In the genomic region with DNA sequence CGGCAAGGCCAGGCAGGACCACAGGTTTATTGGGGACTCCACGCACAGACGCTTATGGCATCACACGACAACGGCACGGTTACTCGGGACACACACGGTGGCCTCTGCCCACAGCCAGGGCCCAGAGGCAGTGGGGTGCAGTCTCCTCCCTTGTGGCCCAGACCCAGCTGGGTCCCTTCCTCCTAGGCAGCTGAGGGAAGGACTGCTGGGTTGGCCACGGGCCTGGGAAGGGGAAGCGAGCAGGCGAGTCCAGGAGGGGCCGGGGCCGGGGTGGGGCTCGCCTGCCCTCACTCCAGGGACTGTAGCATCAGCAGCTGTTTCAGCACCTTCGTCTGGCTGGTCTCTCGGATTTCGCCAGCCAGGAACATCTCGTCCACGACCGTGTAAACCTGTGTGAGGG, we compare ENCODE assay signal across 3 cellular contexts.
TF ChIP-seq lines count a peak whose summit lies in the region.

No MANE protein-coding gene starts in this region.

TF ChIP-seq in HCT116, 20 proteins besides CTCF, POLR2A, EP300 and RAD21:
- TF ChIP-seq FOSL1 (IDR thresholded peaks at IDR 0.05; ENCODE audit: low read depth) (no peak), ATF3 (IDR thresholded peaks at IDR 0.05) (no peak), SRF (IDR thresholded peaks at IDR 0.05; ENCODE audit: low read depth) (no peak), EZH2 (IDR thresholded peaks at IDR 0.05) (no peak), SIN3A (IDR thresholded peaks at IDR 0.05; ENCODE audit: low read depth) (no peak), EZH2phosphoT487 (IDR thresholded peaks at IDR 0.05; ENCODE audit: borderline replicate concordance) (no peak), JUND (IDR thresholded peaks at IDR 0.05) (no peak), ZNF274 (IDR thresholded peaks at IDR 0.05; ENCODE audit: low read depth, low read length) (no peak), TCF7L2 (IDR thresholded peaks at IDR 0.05; ENCODE audit: borderline replicate concordance, extremely low read depth, insufficient read depth, insufficient read length) (no peak), SP1 (IDR thresholded peaks at IDR 0.05; ENCODE audit: low read depth) (no peak)
- TF ChIP-seq, protein P1, sequence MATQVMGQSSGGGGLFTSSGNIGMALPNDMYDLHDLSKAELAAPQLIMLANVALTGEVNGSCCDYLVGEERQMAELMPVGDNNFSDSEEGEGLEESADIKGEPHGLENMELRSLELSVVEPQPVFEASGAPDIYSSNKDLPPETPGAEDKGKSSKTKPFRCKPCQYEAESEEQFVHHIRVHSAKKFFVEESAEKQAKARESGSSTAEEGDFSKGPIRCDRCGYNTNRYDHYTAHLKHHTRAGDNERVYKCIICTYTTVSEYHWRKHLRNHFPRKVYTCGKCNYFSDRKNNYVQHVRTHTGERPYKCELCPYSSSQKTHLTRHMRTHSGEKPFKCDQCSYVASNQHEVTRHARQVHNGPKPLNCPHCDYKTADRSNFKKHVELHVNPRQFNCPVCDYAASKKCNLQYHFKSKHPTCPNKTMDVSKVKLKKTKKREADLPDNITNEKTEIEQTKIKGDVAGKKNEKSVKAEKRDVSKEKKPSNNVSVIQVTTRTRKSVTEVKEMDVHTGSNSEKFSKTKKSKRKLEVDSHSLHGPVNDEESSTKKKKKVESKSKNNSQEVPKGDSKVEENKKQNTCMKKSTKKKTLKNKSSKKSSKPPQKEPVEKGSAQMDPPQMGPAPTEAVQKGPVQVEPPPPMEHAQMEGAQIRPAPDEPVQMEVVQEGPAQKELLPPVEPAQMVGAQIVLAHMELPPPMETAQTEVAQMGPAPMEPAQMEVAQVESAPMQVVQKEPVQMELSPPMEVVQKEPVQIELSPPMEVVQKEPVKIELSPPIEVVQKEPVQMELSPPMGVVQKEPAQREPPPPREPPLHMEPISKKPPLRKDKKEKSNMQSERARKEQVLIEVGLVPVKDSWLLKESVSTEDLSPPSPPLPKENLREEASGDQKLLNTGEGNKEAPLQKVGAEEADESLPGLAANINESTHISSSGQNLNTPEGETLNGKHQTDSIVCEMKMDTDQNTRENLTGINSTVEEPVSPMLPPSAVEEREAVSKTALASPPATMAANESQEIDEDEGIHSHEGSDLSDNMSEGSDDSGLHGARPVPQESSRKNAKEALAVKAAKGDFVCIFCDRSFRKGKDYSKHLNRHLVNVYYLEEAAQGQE (IDR thresholded peaks at IDR 0.05; ENCODE audit: low read depth) = no peak
TF ChIP-seq in HCT116: peak in this region for 0.

TF ChIP-seq in GM12878, 131 proteins besides CTCF, POLR2A, EP300 and RAD21:
- TF ChIP-seq SREBF2 (IDR thresholded peaks at IDR 0.05; ENCODE audit: low read length) (no peak), RUNX3 (IDR thresholded peaks at IDR 0.05; ENCODE audit: low read length) (no peak)
- TF ChIP-seq, protein P2, sequence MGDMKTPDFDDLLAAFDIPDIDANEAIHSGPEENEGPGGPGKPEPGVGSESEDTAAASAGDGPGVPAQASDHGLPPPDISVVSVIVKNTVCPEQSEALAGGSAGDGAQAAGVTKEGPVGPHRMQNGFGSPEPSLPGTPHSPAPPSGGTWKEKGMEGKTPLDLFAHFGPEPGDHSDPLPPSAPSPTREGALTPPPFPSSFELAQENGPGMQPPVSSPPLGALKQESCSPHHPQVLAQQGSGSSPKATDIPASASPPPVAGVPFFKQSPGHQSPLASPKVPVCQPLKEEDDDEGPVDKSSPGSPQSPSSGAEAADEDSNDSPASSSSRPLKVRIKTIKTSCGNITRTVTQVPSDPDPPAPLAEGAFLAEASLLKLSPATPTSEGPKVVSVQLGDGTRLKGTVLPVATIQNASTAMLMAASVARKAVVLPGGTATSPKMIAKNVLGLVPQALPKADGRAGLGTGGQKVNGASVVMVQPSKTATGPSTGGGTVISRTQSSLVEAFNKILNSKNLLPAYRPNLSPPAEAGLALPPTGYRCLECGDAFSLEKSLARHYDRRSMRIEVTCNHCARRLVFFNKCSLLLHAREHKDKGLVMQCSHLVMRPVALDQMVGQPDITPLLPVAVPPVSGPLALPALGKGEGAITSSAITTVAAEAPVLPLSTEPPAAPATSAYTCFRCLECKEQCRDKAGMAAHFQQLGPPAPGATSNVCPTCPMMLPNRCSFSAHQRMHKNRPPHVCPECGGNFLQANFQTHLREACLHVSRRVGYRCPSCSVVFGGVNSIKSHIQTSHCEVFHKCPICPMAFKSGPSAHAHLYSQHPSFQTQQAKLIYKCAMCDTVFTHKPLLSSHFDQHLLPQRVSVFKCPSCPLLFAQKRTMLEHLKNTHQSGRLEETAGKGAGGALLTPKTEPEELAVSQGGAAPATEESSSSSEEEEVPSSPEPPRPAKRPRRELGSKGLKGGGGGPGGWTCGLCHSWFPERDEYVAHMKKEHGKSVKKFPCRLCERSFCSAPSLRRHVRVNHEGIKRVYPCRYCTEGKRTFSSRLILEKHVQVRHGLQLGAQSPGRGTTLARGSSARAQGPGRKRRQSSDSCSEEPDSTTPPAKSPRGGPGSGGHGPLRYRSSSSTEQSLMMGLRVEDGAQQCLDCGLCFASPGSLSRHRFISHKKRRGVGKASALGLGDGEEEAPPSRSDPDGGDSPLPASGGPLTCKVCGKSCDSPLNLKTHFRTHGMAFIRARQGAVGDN (IDR thresholded peaks at IDR 0.05) = no peak
TF ChIP-seq in GM12878: peak in this region for 0.

TF ChIP-seq in endothelial cell of umbilical vein, 7 proteins besides CTCF, POLR2A, EP300 and RAD21:
- TF ChIP-seq POLR2AphosphoS5 (IDR thresholded peaks at IDR 0.05; ENCODE audit: insufficient read depth, low read depth, low read length) (no peak), JUN (IDR thresholded peaks at IDR 0.05; ENCODE audit: borderline replicate concordance, insufficient read depth, insufficient read length, low read depth) (no peak), FOS (IDR thresholded peaks at IDR 0.05; ENCODE audit: borderline replicate concordance, insufficient read depth, low read length) (no peak), MAX (IDR thresholded peaks at IDR 0.05; ENCODE audit: insufficient read depth, insufficient read length) (no peak), EZH2 (IDR thresholded peaks at IDR 0.05; ENCODE audit: borderline replicate concordance, low read depth, low read length, severe bottlenecking) (no peak), MYC (IDR thresholded peaks at IDR 0.05; ENCODE audit: low read depth, low read length) (no peak), GATA2 (IDR thresholded peaks at IDR 0.05; ENCODE audit: insufficient read depth, insufficient read length, low read depth, low read length) (no peak)
